In the genomic region with DNA sequence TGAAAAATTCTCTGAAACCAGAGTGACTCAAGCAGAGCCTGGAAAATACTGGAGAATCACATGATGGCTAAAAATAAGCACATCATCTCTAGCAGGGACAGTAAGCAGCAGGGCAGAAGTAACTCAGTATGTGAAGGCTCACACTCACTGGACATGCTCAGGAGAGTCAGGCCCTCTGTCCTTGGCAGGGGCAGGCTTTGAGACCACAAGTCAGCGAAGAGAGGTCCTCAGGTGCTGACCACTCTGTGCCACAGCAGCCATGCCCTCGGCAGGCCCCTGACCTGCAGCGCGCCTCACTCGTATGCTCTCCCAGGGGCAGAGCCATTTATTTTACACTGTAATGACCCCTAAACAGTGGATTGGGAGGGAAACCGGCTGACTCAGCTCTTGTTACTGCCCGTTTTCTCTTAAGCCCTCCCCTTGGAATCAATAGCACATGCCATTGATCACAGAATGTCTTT, we compare ENCODE assay signal across 11 cellular contexts.
DNase-seq lines count a peak whose midpoint lies in the region; ATAC-seq, FAIRE-seq and TF ChIP-seq lines count a peak whose summit lies in the region.
"Had no signal": no experiment of that assay in that cellular context is flagged by ENCODE, and none has a peak within 500 bp of the region (broad histone marks: within the 10 kb centered on the region; RNA-seq: fewer than 3 reads in every experiment).

No MANE protein-coding gene starts in this region.

- no peaks in the 10 kb centered on the region; the same call in 1 of the 2 replicates for H3K9me3 ChIP-seq in AG04450 (ENCODE audit: control insufficient read depth, insufficient read depth, low read length)
- peaks cover 2% of the 10 kb centered on the region; the same call in 1 of the 2 replicates for H3K9me3 ChIP-seq in K562 (replicated peaks; ENCODE audit: control insufficient read depth, insufficient read depth, low read depth, low read length)
- no peaks in the 10 kb centered on the region for H3K9me3 ChIP-seq in psoas muscle
- no peaks in the 10 kb centered on the region for H3K9me3 ChIP-seq in colonic mucosa

- ATAC-seq in K562 (peak; percentile 34), psoas muscle (peak; percentile 89 to 94 (median 92))

- CTCF ChIA-PET in AG04450 (lab: Charles Lee): interaction anchor here (1.0 kb wide), 2 partner anchors 22 to 113 kb away, joined by 3 to 4 read pairs; no protein-coding TSS in a partner anchor
- CTCF ChIA-PET in K562 (lab: Yijun Ruan, JAX; ENCODE audit: low intra/inter-chr PET ratio): no interaction called here

- peak; percentile 8 for DNase-seq in AG04450 (ENCODE audit: low read depth, low spot score)
- no peak for DNase-seq in K562 (ENCODE audit: extremely low read depth in 1 of 4, low spot score in 3 of 4)
- peak; percentile 57 for DNase-seq in hepatic stellate cell (ENCODE audit: low spot score)
- peak; percentile 30 to 63 for DNase-seq in psoas muscle
- no peak for DNase-seq in NCI-H526 (lab: John Stamatoyannopoulos, UW)
- DNase-seq in colonic mucosa: no peak
- DNase-seq in stimulated activated CD4-positive, alpha-beta T cell treated with anti-CD3 and anti-CD28 coated beads, Interleukin-15, amount 100 ng/mL, for 24 hours: no peak
- no peak for DNase-seq in DMS 273 treated with DMSO at 0.1 percent for 48 hours (lab: John Stamatoyannopoulos, UW)
- DNase-seq: MM.1S had no signal

- no peaks in the 10 kb centered on the region for H3K27me3 ChIP-seq in AG04450 (ENCODE audit: control insufficient read depth, insufficient read depth, low read length)
- no peaks in the 10 kb centered on the region for H3K27me3 ChIP-seq in K562 (ENCODE audit: control insufficient read depth in 2 of 2, insufficient read depth in 2 of 2, low read length in 2 of 2)
- no peaks in the 10 kb centered on the region for H3K27me3 ChIP-seq in psoas muscle (ENCODE audit: insufficient read depth in 3 of 3, low read length in 2 of 3)
- no peaks in the 10 kb centered on the region for H3K27me3 ChIP-seq in colonic mucosa
- H3K27me3 ChIP-seq: BLaER1 had no signal

- H3K4me2 ChIP-seq in K562 (ENCODE audit: insufficient read depth, low read length): no peak overlapping the region
- H3K4me2 ChIP-seq: BLaER1 had no signal

- intact Hi-C loops in K562 (cut with micrococcal nuclease): no loop called here
- intact Hi-C loops in psoas muscle (cut with DNase I): loop anchor here in 1 of 2 donors (10.0 kb wide), 1 partner anchor 233 kb away; no protein-coding TSS in a partner anchor
- intact Hi-C loops in colonic mucosa (cut with DNase I): loop anchor here (5.0 kb wide), 1 partner anchor 56 kb away; no protein-coding TSS in a partner anchor

- TF ChIP-seq RAD21 in K562 (CRISPR knock-in tag; conservative IDR thresholded peaks at IDR 0.05 in 1 of 2, IDR thresholded peaks at IDR 0.05 in 1 of 2): no peak

- H3K36me3 ChIP-seq in K562 (ENCODE audit: control insufficient read depth, insufficient read depth, low read length) (no peaks in the 10 kb centered on the region; the same call in 2 of the 3 replicates), psoas muscle (ENCODE audit: insufficient read depth in 1 of 2, low read depth in 1 of 2) (no peaks in the 10 kb centered on the region), colonic mucosa (no peaks in the 10 kb centered on the region)

- H2AFZ ChIP-seq in K562 (ENCODE audit: low read depth, low read length): no peak overlapping the region

- H3K4me1 ChIP-seq in K562 (replicated peaks in 1 of 2; ENCODE audit: control insufficient read depth in 2 of 2, insufficient read depth in 2 of 2, low read length in 2 of 2): peaks cover 3 to 25% of the 10 kb centered on the region in 2 experiments
- H3K4me1 ChIP-seq in psoas muscle: peaks cover 67% of the 10 kb centered on the region
- H3K4me1 ChIP-seq in colonic mucosa: no peaks in the 10 kb centered on the region

- H3K4me3 ChIP-seq in AG04450 (ENCODE audit: low read depth, low read length): peak overlapping the region; percentile 35
- H3K4me3 ChIP-seq in K562: no peak overlapping the region
- H3K4me3 ChIP-seq in psoas muscle: peak overlapping the region; percentile 32
- no peak overlapping the region for H3K4me3 ChIP-seq in colonic mucosa
- H3K4me3 ChIP-seq: BLaER1 had no signal

- no peak for TF ChIP-seq EP300 in K562 (IDR thresholded peaks at IDR 0.05; ENCODE audit: low read length)

- TF ChIP-seq CTCF in AG04450 (IDR thresholded peaks at IDR 0.05; ENCODE audit: low read depth, low read length) (no peak), K562 (IDR thresholded peaks at IDR 0.05 in 2 of 3, conservative IDR thresholded peaks at IDR 0.05 in 1 of 3; ENCODE audit: insufficient read depth in 2 of 3, low read depth in 1 of 3, low read length in 3 of 3) (no peak), psoas muscle (IDR thresholded peaks at IDR 0.05) (no peak), colonic mucosa (IDR thresholded peaks at IDR 0.05) (no peak)

- POLR2A ChIA-PET in AG04450 (lab: Yijun Ruan, JAX) (no interaction called here), K562 (lab: Yijun Ruan, JAX) (interaction anchor here (0.7 kb wide), 2 partner anchors 19 to 72 kb away, joined by 3 read pairs; no protein-coding TSS in a partner anchor)

- H3K79me2 ChIP-seq in K562 (ENCODE audit: control insufficient read depth, insufficient read depth, low read length): peaks cover 41% of the 10 kb centered on the region

- 72% methylated on average over 6 of the region's 7 CpGs for WGBS in K562 (ENCODE audit: insufficient coverage, low coverage, missing lambda C conversion rate)
- WGBS in psoas muscle, 3 donors: 37 to 58% (median 39%) methylated on average over 7 of the region's 7 CpGs

- TF ChIP-seq POLR2A in K562 (conservative IDR thresholded peaks at IDR 0.05): no peak

- H3K9me1 ChIP-seq in K562 (ENCODE audit: control insufficient read depth, insufficient read depth, low read length): no peaks in the 10 kb centered on the region

- peak overlapping the region; percentile 92 for H3K27ac ChIP-seq in AG04450 (ENCODE audit: low read depth, low read length)
- H3K27ac ChIP-seq in K562 (ENCODE audit: extremely low read depth, low read depth, low read length): peak overlapping the region; percentile 5; the same call in 1 of the 3 replicates
- peak overlapping the region; percentile 83 for H3K27ac ChIP-seq in psoas muscle
- H3K27ac ChIP-seq in colonic mucosa: no peak overlapping the region
- H3K27ac ChIP-seq: BLaER1 had no signal

- in situ Hi-C loops in K562 (cut with MboI): no loop called here

- peak overlapping the region in 1 of 2 experiments; percentile 86; a peak in 2 of 4 replicates for H3K9ac ChIP-seq in K562 (ENCODE audit: insufficient read depth in 1 of 2, low read depth in 2 of 2, low read length in 2 of 2)
- no peak overlapping the region for H3K9ac ChIP-seq in colonic mucosa (ENCODE audit: low read depth in 2 of 2, low read length in 2 of 2)
- H3K9ac ChIP-seq: BLaER1 had no signal

- H4K20me1 ChIP-seq in K562 (replicated peaks; ENCODE audit: control insufficient read depth, insufficient read depth, low read length): no peaks in the 10 kb centered on the region

- no peak for FAIRE-seq in K562 (lab: Jason Lieb, UNC)
- FAIRE-seq: GM18507 had no signal

- BruUV-seq in K562 (replicated peaks; lab: Mats Ljungman, UMichigan): no TSS peak

TF ChIP-seq in K562, 482 proteins besides CTCF, POLR2A, EP300 and RAD21 (continues in another document):
- TF ChIP-seq ETV1 (tag; conservative IDR thresholded peaks at IDR 0.05; ENCODE audit: low read depth): no peak
- peak; percentile 45 for TF ChIP-seq FOSL1 (tag; conservative IDR thresholded peaks at IDR 0.05)
- no peak for TF ChIP-seq ZKSCAN1 (IDR thresholded peaks at IDR 0.05; ENCODE audit: low read depth, low read length)
- no peak for TF ChIP-seq YBX1 (IDR thresholded peaks at IDR 0.05)
- TF ChIP-seq POU5F1 (IDR thresholded peaks at IDR 0.05; ENCODE audit: borderline replicate concordance, low read depth, low read length, partially characterized antibody): no peak
- no peak for TF ChIP-seq ZNF644 (tag; IDR thresholded peaks at IDR 0.05; ENCODE audit: low read depth)
- TF ChIP-seq KHSRP (IDR thresholded peaks at IDR 0.05): no peak
- no peak for TF ChIP-seq PURB (CRISPR knock-in tag; IDR thresholded peaks at IDR 0.05; ENCODE audit: low read depth)
- TF ChIP-seq DACH1 (IDR thresholded peaks at IDR 0.05; ENCODE audit: partially characterized antibody): no peak
- no peak for TF ChIP-seq HIVEP1 (CRISPR knock-in tag; IDR thresholded peaks at IDR 0.05)
- TF ChIP-seq, protein P1, sequence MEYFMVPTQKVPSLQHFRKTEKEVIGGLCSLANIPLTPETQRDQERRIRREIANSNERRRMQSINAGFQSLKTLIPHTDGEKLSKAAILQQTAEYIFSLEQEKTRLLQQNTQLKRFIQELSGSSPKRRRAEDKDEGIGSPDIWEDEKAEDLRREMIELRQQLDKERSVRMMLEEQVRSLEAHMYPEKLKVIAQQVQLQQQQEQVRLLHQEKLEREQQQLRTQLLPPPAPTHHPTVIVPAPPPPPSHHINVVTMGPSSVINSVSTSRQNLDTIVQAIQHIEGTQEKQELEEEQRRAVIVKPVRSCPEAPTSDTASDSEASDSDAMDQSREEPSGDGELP (CRISPR knock-in tag; IDR thresholded peaks at IDR 0.05; ENCODE audit: borderline replicate concordance): no peak
- no peak for TF ChIP-seq TFAM (CRISPR knock-in tag; conservative IDR thresholded peaks at IDR 0.05)
- TF ChIP-seq KAT2B (IDR thresholded peaks at IDR 0.05; ENCODE audit: low read depth, low read length): no peak
- no peak for TF ChIP-seq ZFP1 (CRISPR knock-in tag; IDR thresholded peaks at IDR 0.05)
- TF ChIP-seq TBL1XR1 (IDR thresholded peaks at IDR 0.05; ENCODE audit: low read length in 2 of 2): no peak
- TF ChIP-seq SLC30A9 (CRISPR knock-in tag; IDR thresholded peaks at IDR 0.05): no peak
- peak; percentile 79 for TF ChIP-seq ZNF316 (IDR thresholded peaks at IDR 0.05)
- TF ChIP-seq FOXA3 (CRISPR knock-in tag; conservative IDR thresholded peaks at IDR 0.05 in 1 of 2, IDR thresholded peaks at IDR 0.05 in 1 of 2): no peak
- no peak for TF ChIP-seq HNRNPUL1 (IDR thresholded peaks at IDR 0.05; ENCODE audit: low read length)
- TF ChIP-seq MAFF (IDR thresholded peaks at IDR 0.05; ENCODE audit: low read length): peak; percentile 43
- TF ChIP-seq, protein P2, sequence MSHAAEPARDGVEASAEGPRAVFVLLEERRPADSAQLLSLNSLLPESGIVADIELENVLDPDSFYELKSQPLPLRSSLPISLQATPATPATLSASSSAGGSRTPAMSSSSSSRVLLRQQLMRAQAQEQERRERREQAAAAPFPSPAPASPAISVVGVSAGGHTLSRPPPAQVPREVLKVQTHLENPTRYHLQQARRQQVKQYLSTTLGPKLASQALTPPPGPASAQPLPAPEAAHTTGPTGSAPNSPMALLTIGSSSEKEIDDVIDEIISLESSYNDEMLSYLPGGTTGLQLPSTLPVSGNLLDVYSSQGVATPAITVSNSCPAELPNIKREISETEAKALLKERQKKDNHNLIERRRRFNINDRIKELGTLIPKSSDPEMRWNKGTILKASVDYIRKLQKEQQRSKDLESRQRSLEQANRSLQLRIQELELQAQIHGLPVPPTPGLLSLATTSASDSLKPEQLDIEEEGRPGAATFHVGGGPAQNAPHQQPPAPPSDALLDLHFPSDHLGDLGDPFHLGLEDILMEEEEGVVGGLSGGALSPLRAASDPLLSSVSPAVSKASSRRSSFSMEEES (CRISPR knock-in tag; IDR thresholded peaks at IDR 0.05): peak; percentile 41; the same call in 1 of the 2 replicates

Comparison
In these comparisons a context has a peak if more than half of its experiments do, and no peak if none do; other contexts are left out.
1. DNase-seq: peak in AG04450 (single experiment), hepatic stellate cell (single experiment) and psoas muscle (2 of 2); none in K562 (0 of 4), NCI-H526 (0 of 2), colonic mucosa (single experiment), stimulated activated CD4-positive, alpha-beta T cell treated with anti-CD3 and anti-CD28 coated beads, Interleukin-15, amount 100 ng/mL, for 24 hours (single experiment) and DMS 273 treated with DMSO at 0.1 percent for 48 hours (single experiment).
2. H3K4me3 ChIP-seq: peak in AG04450 (single experiment) and psoas muscle (single experiment); none in K562 (single experiment) and colonic mucosa (single experiment).